Comparison of ENCODE assay signal across 11 cellular contexts in the genomic region with DNA sequence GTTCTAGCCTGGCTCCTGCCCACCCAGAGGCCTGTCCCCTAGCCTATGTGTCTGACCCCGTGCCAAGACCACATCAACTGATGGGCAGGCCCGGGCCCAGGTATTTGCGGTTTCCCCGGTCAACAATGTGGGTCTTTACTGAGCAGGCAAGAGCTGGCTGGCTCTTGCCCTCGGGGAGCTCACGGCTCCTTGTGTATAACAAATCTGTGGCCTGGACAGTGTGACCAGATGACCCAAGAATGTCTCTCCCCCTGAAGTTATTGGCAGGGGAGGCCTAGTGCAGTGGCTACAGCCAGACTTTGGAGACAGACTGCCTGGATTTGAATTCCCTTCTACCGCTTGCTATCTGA.
DNase-seq lines count a peak whose midpoint lies in the region; TF ChIP-seq lines count a peak whose summit lies in the region.
"Had no signal": no experiment of that assay in that cellular context is flagged by ENCODE, and none has a peak within 500 bp of the region (broad histone marks: within the 10 kb centered on the region; RNA-seq: fewer than 3 reads in every experiment).

No MANE protein-coding gene starts in this region.

- peaks cover 30 to 71% (median 49%) of the 10 kb centered on the region in 3 donors for H3K4me1 ChIP-seq in esophagus squamous epithelium
- peaks cover 71% of the 10 kb centered on the region for H3K4me1 ChIP-seq in muscle layer of colon (ENCODE audit: insufficient read depth, low read length)
- H3K4me1 ChIP-seq in tibial artery = peaks cover 0 to 93% (median 64%) of the 10 kb centered on the region in 4 donors

- DNase-seq in M059J (ENCODE audit: low read depth) = peak; percentile 96
- DNase-seq in esophagus squamous epithelium (lab: John Stamatoyannopoulos, UW) = no peak
- peak; percentile 62 to 85 for DNase-seq in tibial artery
- no peak for DNase-seq in epidermal melanocyte (ENCODE audit: insufficient read length, low spot score)
- no peak for DNase-seq in NCI-H524 treated with DMSO at 0.1 percent for 48 hours (lab: John Stamatoyannopoulos, UW)
- no peak for DNase-seq in DMS153 (lab: John Stamatoyannopoulos, UW)
- DNase-seq in immature natural killer cell = no peak

- TF ChIP-seq CTCF in esophagus squamous epithelium (IDR thresholded peaks at IDR 0.05) (no peak), tibial artery (IDR thresholded peaks at IDR 0.05) (no peak)

- intact Hi-C loops in esophagus squamous epithelium (cut with DNase I) = no loop called here
- intact Hi-C loops in tibial artery (cut with DNase I; ENCODE audit: low total_unique reads) = loop anchor here (5.0 to 10.0 kb wide), 2 partner anchors 37 to 60 kb away; no protein-coding TSS in a partner anchor

- H3K27ac ChIP-seq in esophagus squamous epithelium (peak overlapping the region; percentile 74 to 86 (median 82)), muscle layer of colon (ENCODE audit: low read depth, low read length) (peak overlapping the region; percentile 79), tibial artery (peak overlapping the region; percentile 79 to 80)
- H3K27ac ChIP-seq: VCaP had no signal

- H3K27me3 ChIP-seq in esophagus squamous epithelium (no peaks in the 10 kb centered on the region), muscle layer of colon (ENCODE audit: control insufficient read depth in 1 of 2, insufficient read depth in 2 of 2, low read length in 2 of 2) (no peaks in the 10 kb centered on the region), tibial artery (no peaks in the 10 kb centered on the region)

- no peaks in the 10 kb centered on the region for H3K9me3 Mint-ChIP-seq in immature natural killer cell
- H3K9me3 Mint-ChIP-seq: central memory CD8-positive, alpha-beta T cell had no signal

- H3K4me3 ChIP-seq in esophagus squamous epithelium = no peak overlapping the region
- no peak overlapping the region for H3K4me3 ChIP-seq in muscle layer of colon (ENCODE audit: low read depth in 1 of 2, low read length in 2 of 2)
- no peak overlapping the region for H3K4me3 ChIP-seq in tibial artery
- H3K4me3 ChIP-seq: GM12878 had no signal

- H3K27me3 Mint-ChIP-seq in immature natural killer cell (ENCODE audit: low read depth in 3 of 3) = peaks cover 0 to 4% (median 3%) of the 10 kb centered on the region in 3 donors
- H3K27me3 Mint-ChIP-seq: central memory CD8-positive, alpha-beta T cell had no signal

- H3K9me3 ChIP-seq in esophagus squamous epithelium = no peaks in the 10 kb centered on the region
- no peaks in the 10 kb centered on the region for H3K9me3 ChIP-seq in muscle layer of colon (ENCODE audit: low read length)
- no peaks in the 10 kb centered on the region for H3K9me3 ChIP-seq in tibial artery

- no peaks in the 10 kb centered on the region for H3K4me1 Mint-ChIP-seq in immature natural killer cell
- H3K4me1 Mint-ChIP-seq: central memory CD8-positive, alpha-beta T cell had no signal

- TF ChIP-seq POLR2A in esophagus squamous epithelium (IDR thresholded peaks at IDR 0.05) = no peak

- no peaks in the 10 kb centered on the region for H3K36me3 Mint-ChIP-seq in immature natural killer cell

- no peak overlapping the region for H3K27ac Mint-ChIP-seq in immature natural killer cell

- 78% methylated on average over 1 of the region's 7 CpGs; no CpG with 5 or more reads in 1 of the 2 donors for WGBS in esophagus squamous epithelium, 2 donors

- no peak overlapping the region for H3K4me3 Mint-ChIP-seq in immature natural killer cell
- H3K4me3 Mint-ChIP-seq: central memory CD8-positive, alpha-beta T cell had no signal

- H3K9ac ChIP-seq in muscle layer of colon (ENCODE audit: low read length) = no peak overlapping the region

- peaks cover 0 to 6% (median 0%) of the 10 kb centered on the region in 3 donors for H3K36me3 ChIP-seq in esophagus squamous epithelium
- peaks cover 6% of the 10 kb centered on the region for H3K36me3 ChIP-seq in muscle layer of colon (ENCODE audit: insufficient read depth, low read length)
- H3K36me3 ChIP-seq in tibial artery = peaks cover 0 to 6% (median 0%) of the 10 kb centered on the region in 3 donors

Comparison
In these comparisons a context has a peak if more than half of its experiments do, and no peak if none do; other contexts are left out.
1. DNase-seq: peak in M059J (single experiment) and tibial artery (2 of 2); none in esophagus squamous epithelium (single experiment), epidermal melanocyte (single experiment), NCI-H524 treated with DMSO at 0.1 percent for 48 hours (single experiment), DMS153 (single experiment) and immature natural killer cell (0 of 3).
2. Peak in every context shown above with its lines, with median percentiles within 50 percentile points of each other: H3K27ac ChIP-seq.